In genomic region chr6:53796451-53796780, GRCh38 we compare ENCODE assay signal across 8 cellular contexts. TPM values are rescaled to one million over a fixed set of nuclear protein-coding genes. Genes with fewer than 3 reads are reported as not detected.
DNase-seq lines count a peak whose midpoint lies in the region; ATAC-seq and TF ChIP-seq lines count a peak whose summit lies in the region.

No MANE protein-coding gene starts in this region.

- H3K27me3 ChIP-seq in SJSA1 (replicated peaks): no peaks in the 10 kb centered on the region
- no peaks in the 10 kb centered on the region for H3K27me3 ChIP-seq in esophagus muscularis mucosa
- H3K27me3 ChIP-seq in prostate gland (replicated peaks; ENCODE audit: insufficient read depth): no peaks in the 10 kb centered on the region

- TF ChIP-seq CTCF in esophagus muscularis mucosa (IDR thresholded peaks at IDR 0.05): no peak
- no peak for TF ChIP-seq CTCF in prostate gland (IDR thresholded peaks at IDR 0.05)

- DNase-seq in SJSA1 (ENCODE audit: low read depth in 1 of 2, low spot score in 2 of 2) (no peak), esophagus muscularis mucosa (ENCODE audit: extremely low spot score) (no peak), prostate gland (ENCODE audit: low spot score) (no peak), sciatic nerve (ENCODE audit: low spot score) (no peak), iPS-NIHi7 (ENCODE audit: extremely low spot score) (no peak)
- DNase-seq in activated CD4-positive, CD25-positive, alpha-beta regulatory T cell (lab: John Stamatoyannopoulos, UW): no peak

- peak overlapping the region; percentile 90 for H3K4me3 ChIP-seq in SJSA1
- peak overlapping the region; percentile 77 to 96 (median 88) for H3K4me3 ChIP-seq in esophagus muscularis mucosa
- H3K4me3 ChIP-seq in prostate gland: peak overlapping the region; percentile 73 to 78

- TF ChIP-seq POLR2A in esophagus muscularis mucosa (IDR thresholded peaks at IDR 0.05; ENCODE audit: low read depth) (no peak), prostate gland (IDR thresholded peaks at IDR 0.05) (no peak)

- no peak for TF ChIP-seq EP300 in esophagus muscularis mucosa (IDR thresholded peaks at IDR 0.05)

- H3K36me3 ChIP-seq in ES-I3 (ENCODE audit: insufficient read depth, low read length) (no peaks in the 10 kb centered on the region), SJSA1 (peaks cover 4% of the 10 kb centered on the region), esophagus muscularis mucosa (no peaks in the 10 kb centered on the region), prostate gland (no peaks in the 10 kb centered on the region)

- no peak for ATAC-seq in sciatic nerve
- no peak for ATAC-seq in HG02840 (IDR thresholded peaks at IDR 0.05; ENCODE audit: low FRiP score, unreplicated experiment)

- H3K9me3 ChIP-seq in ES-I3 (ENCODE audit: control insufficient read depth, insufficient read depth, low read length) (no peaks in the 10 kb centered on the region), SJSA1 (replicated peaks) (0 out of 2 replicates have a peak, but pooled peaks cover 3% of the 10 kb centered on the region), esophagus muscularis mucosa (no peaks in the 10 kb centered on the region), prostate gland (no peaks in the 10 kb centered on the region)

- 26% methylated on average over 2 of the region's 3 CpGs for WGBS in esophagus muscularis mucosa
- 26% methylated on average over 3 of the region's 3 CpGs for WGBS in prostate gland

- H3K4me1 ChIP-seq in ES-I3 (ENCODE audit: insufficient read depth, low read length) (peaks cover 8% of the 10 kb centered on the region; the same call in 1 of the 2 replicates), SJSA1 (replicated peaks) (peaks cover 28% of the 10 kb centered on the region), esophagus muscularis mucosa (peaks cover 16 to 37% (median 32%) of the 10 kb centered on the region in 4 donors), prostate gland (replicated peaks) (no peaks in the 10 kb centered on the region)

- peak overlapping the region; percentile 78; the same call in 1 of the 2 replicates for H3K9ac ChIP-seq in ES-I3 (ENCODE audit: low read depth, low read length)

- intact Hi-C loops in esophagus muscularis mucosa (cut with DNase I) (loop anchor here (10.0 kb wide), 4 partner anchors 98 to 802 kb away; partner anchors contain the start of genes GCLC and GSTA4), prostate gland (cut with DNase I) (loop anchor here (10.0 kb wide), 1 partner anchor 252 kb away; the partner anchor contains the start of gene GCLC), sciatic nerve (cut with DNase I) (loop anchor here (10.0 kb wide), 2 partner anchors 58 to 158 kb away; no protein-coding TSS in a partner anchor)

- H3K27ac ChIP-seq in SJSA1: no peak overlapping the region
- H3K27ac ChIP-seq in esophagus muscularis mucosa (replicated peaks in 1 of 4): peak overlapping the region; percentile 76 to 88 (median 83)
- peak overlapping the region; percentile 81 to 83 for H3K27ac ChIP-seq in prostate gland

RNA-seq across cellular contexts. Expression of gene LRRC1, which starts 1.6 kb away (rescaled TPM):
- total RNA-seq in SJSA1 (2014; rRNA removed; shearing (Covaris generic)): 11.7 and 16.4 TPM in 2 replicates
- total RNA-seq in esophagus muscularis mucosa (10 to 100 TPM; 10.4 to 13.0 (median 12.6) TPM), prostate gland (10 to 100 TPM; 25.0 to 25.6 TPM), sciatic nerve (19.5 TPM)
